8 cellular contexts compared by ENCODE assay signal in genomic region chr19:12946092-12946845, GRCh38. TPM values are rescaled to one million over a fixed set of nuclear protein-coding genes. Genes with fewer than 3 reads are reported as not detected.
DNase-seq lines count a peak whose midpoint lies in the region; ATAC-seq and TF ChIP-seq lines count a peak whose summit lies in the region.

No MANE protein-coding gene starts in this region.

- WGBS in spleen, 5 donors: 2 to 8% (median 4%) methylated on average over 20 to 41 of the region's 41 CpGs

- H2AFZ ChIP-seq in KMS-11 (ENCODE audit: low read depth): no peak overlapping the region

- ATAC-seq in GM21786 (IDR thresholded peaks at IDR 0.05; ENCODE audit: unreplicated experiment): peak; percentile 24
- no peak for ATAC-seq in GM18870 (IDR thresholded peaks at IDR 0.05; ENCODE audit: unreplicated experiment)

- intact Hi-C loops in breast epithelium (cut with DNase I; ENCODE audit: low total_unique reads): no loop called here
- intact Hi-C loops in spleen (cut with DNase I; ENCODE audit: low total_unique reads): no loop called here

- H3K9me3 ChIP-seq in breast epithelium: no peaks in the 10 kb centered on the region
- no peaks in the 10 kb centered on the region for H3K9me3 ChIP-seq in spleen

- no peak overlapping the region for H3K4me3 ChIP-seq in KMS-11 (IDR thresholded peaks at IDR 0.05; ENCODE audit: insufficient read depth, low read depth, low read length)
- H3K4me3 ChIP-seq in breast epithelium: peak overlapping the region; percentile 91 to 97 (median 95)
- H3K4me3 ChIP-seq in spleen: peak overlapping the region; percentile 77 to 99 (median 90)

- H3K27me3 ChIP-seq in KMS-11 (ENCODE audit: insufficient read depth, low read depth) (no peaks in the 10 kb centered on the region), breast epithelium (no peaks in the 10 kb centered on the region), spleen (replicated peaks in 1 of 7) (no peaks in the 10 kb centered on the region)

- DNase-seq in ELR (ENCODE audit: low read depth) (peak; percentile 89), T-helper 9 cell (peak; percentile 29), breast epithelium (ENCODE audit: low spot score in 2 of 2) (peak; percentile 70 to 75), islet precursor cell (peak; percentile 93), spleen (peak; percentile 90)

- peak overlapping the region; percentile 87 for H3K9ac ChIP-seq in KMS-11

- H3K4me1 ChIP-seq in KMS-11 (ENCODE audit: low read depth, poor library complexity, severe bottlenecking) (peaks cover 47% of the 10 kb centered on the region), breast epithelium (peaks cover 0 to 8% of the 10 kb centered on the region in 2 donors), spleen (peaks cover 21 to 87% (median 71%) of the 10 kb centered on the region in 6 donors)

- H4K20me1 ChIP-seq in KMS-11 (ENCODE audit: insufficient read depth): no peaks in the 10 kb centered on the region

- peaks cover 30% of the 10 kb centered on the region for H3K79me2 ChIP-seq in KMS-11 (ENCODE audit: insufficient read depth, low read depth)

- TF ChIP-seq CTCF in KMS-11 (conservative IDR thresholded peaks at IDR 0.05; ENCODE audit: low read depth, low read length): no peak
- TF ChIP-seq CTCF in breast epithelium (IDR thresholded peaks at IDR 0.05): no peak
- no peak for TF ChIP-seq CTCF in spleen (IDR thresholded peaks at IDR 0.05 in 8 of 11, conservative IDR thresholded peaks at IDR 0.05 in 3 of 11)

- H3K36me3 ChIP-seq in KMS-11 (ENCODE audit: insufficient read depth) (peaks cover 19% of the 10 kb centered on the region), breast epithelium (peaks cover 21% of the 10 kb centered on the region), spleen (peaks cover 6 to 79% (median 76%) of the 10 kb centered on the region in 6 donors)

- H3K27ac ChIP-seq in KMS-11 (peak overlapping the region; percentile 84), breast epithelium (peak overlapping the region; percentile 98 to 99), spleen (peak overlapping the region; percentile 87 to 98 (median 94))

- peak overlapping the region; percentile 93 for H3K4me2 ChIP-seq in KMS-11

- TF ChIP-seq POLR2A in breast epithelium (IDR thresholded peaks at IDR 0.05): no peak
- TF ChIP-seq POLR2A in spleen (IDR thresholded peaks at IDR 0.05): no peak

RNA-seq across cellular contexts. Expression of gene RAD23A, which starts 0.6 kb away (rescaled TPM):
- 10 to 100 TPM; 65.9 to 84.3 (median 66.5) TPM for total RNA-seq in breast epithelium
- 100 to 1,000 TPM in 1 of 7 donors, 10 to 100 TPM in 6; 80.4 to 109 (median 90.8) TPM for total RNA-seq in spleen
- polyA plus RNA-seq in spleen: 100 to 1,000 TPM in 2 of 3 donors, 10 to 100 TPM in 1; 88.6 to 134 (median 115) TPM

RNA-seq across cellular contexts. Expression of gene CALR, which starts 7.9 kb away (rescaled TPM):
- total RNA-seq in breast epithelium: 100 to 1,000 TPM; 301 to 410 (median 305) TPM
- 100 to 1,000 TPM; 306 to 828 (median 571) TPM for total RNA-seq in spleen
- 100 to 1,000 TPM; 150 to 194 (median 193) TPM for polyA plus RNA-seq in spleen

RNA-seq across cellular contexts. Expression of gene GADD45GIP1, which starts 10.8 kb away (rescaled TPM):
- 10 to 100 TPM; 30.3 to 44.2 (median 31.5) TPM for total RNA-seq in breast epithelium
- total RNA-seq in spleen: 10 to 100 TPM; 12.8 to 33.4 (median 15.8) TPM
- polyA plus RNA-seq in spleen: 10 to 100 TPM; 39.7 to 47.9 (median 40.8) TPM

RNA-seq across cellular contexts. Expression of gene FARSA, which starts 12.8 kb away (rescaled TPM):
- 10 to 100 TPM; 26.1 to 53.7 (median 40.7) TPM for total RNA-seq in breast epithelium
- 10 to 100 TPM; 32.8 to 49.9 (median 42.2) TPM for total RNA-seq in spleen
- 10 to 100 TPM; 25.1 to 55.4 (median 36.3) TPM for polyA plus RNA-seq in spleen

RNA-seq across cellular contexts. Expression of gene DAND5, which starts 23.1 kb away (rescaled TPM):
- total RNA-seq in breast epithelium: not detected
- not detected for total RNA-seq in spleen
- polyA plus RNA-seq in spleen: not detected

Comparison
In these comparisons a context has a peak if more than half of its experiments do, and no peak if none do; other contexts are left out.
1. DNase-seq: peak in every context shown above with its lines; median percentile 93 in islet precursor cell; 90 in spleen; 89 in ELR; 72 in breast epithelium; 29 in T-helper 9 cell.